In genomic region chr5:137126829-137127228, GRCh38 we compare ENCODE assay signal across 18 cellular contexts.
DNase-seq lines count a peak whose midpoint lies in the region; ATAC-seq, FAIRE-seq and TF ChIP-seq lines count a peak whose summit lies in the region.
"Had no signal": no experiment of that assay in that cellular context is flagged by ENCODE, and none has a peak within 500 bp of the region (broad histone marks: within the 10 kb centered on the region; RNA-seq: fewer than 3 reads in every experiment).

No MANE protein-coding gene starts in this region.

- ATAC-seq in esophagus mucosa = peak; percentile 96

- DNase-seq in NCI-H748 (lab: John Stamatoyannopoulos, UW; ENCODE audit: unreplicated experiment) = peak; percentile 17
- no peak for DNase-seq in NCI-H748 treated with DMSO at 0.1 percent for 48 hours (lab: John Stamatoyannopoulos, UW)
- peak; percentile 56 for DNase-seq in bronchial epithelial cell (ENCODE audit: low read depth)
- DNase-seq in SK-N-SH = no peak
- no peak for DNase-seq in NCI-H82 (lab: John Stamatoyannopoulos, UW)
- DNase-seq in NCI-H1930 (lab: John Stamatoyannopoulos, UW) = no peak
- DNase-seq: ACHN; Calu3; CD4-positive, CD25-positive, alpha-beta regulatory T cell; DMS 273 treated with DMSO at 0.1 percent for 48 hours; DMS79 treated with DMSO at 0.1 percent for 48 hours; EL; GOT3 had no signal

- no peaks in the 10 kb centered on the region for H3K27me3 ChIP-seq in bronchial epithelial cell (ENCODE audit: control insufficient read depth, insufficient read depth, low read length)
- H3K27me3 ChIP-seq in SK-N-SH (ENCODE audit: insufficient read depth) = no peaks in the 10 kb centered on the region
- H3K27me3 ChIP-seq: BLaER1 treated with 17β-estradiol and CSF1 and Interleukin-3, amounts not matched to agents 10 nM and 100 nM had no signal

- no peaks in the 10 kb centered on the region; the same call in 1 of the 2 replicates for H3K79me2 ChIP-seq in SK-N-SH (ENCODE audit: insufficient read depth)

- no peak overlapping the region for H2AFZ ChIP-seq in SK-N-SH (ENCODE audit: low read depth)

- 67% methylated on average over 1 of the region's 1 CpG for WGBS in SK-N-SH (ENCODE audit: low lambda C conversion rate)

- no peak for TF ChIP-seq RAD21 in SK-N-SH (IDR thresholded peaks at IDR 0.05; ENCODE audit: low read length)

- POLR2A ChIA-PET in SK-N-SH (lab: Yijun Ruan, JAX) = no interaction called here

- peaks cover 0 to 3% of the 10 kb centered on the region in 2 experiments; a peak in 1 of 4 replicates for H3K4me1 ChIP-seq in SK-N-SH (ENCODE audit: control insufficient read depth in 1 of 2, insufficient read depth in 2 of 2, low read depth in 1 of 2, low read length in 1 of 2)

- H3K9ac ChIP-seq in SK-N-SH = no peak overlapping the region
- H3K9ac ChIP-seq: BLaER1 treated with 17β-estradiol and CSF1 and Interleukin-3, amounts not matched to agents 10 nM and 100 nM had no signal

- no peaks in the 10 kb centered on the region for H4K20me1 ChIP-seq in SK-N-SH (ENCODE audit: insufficient read depth)
- H4K20me1 ChIP-seq: BLaER1 treated with 17β-estradiol and CSF1 and Interleukin-3, amounts not matched to agents 10 nM and 100 nM had no signal

- no peak for TF ChIP-seq EP300 in SK-N-SH (IDR thresholded peaks at IDR 0.05; ENCODE audit: borderline replicate concordance in 1 of 2, low read depth in 1 of 2, low read length in 1 of 2)

- H3K4me3 ChIP-seq in bronchial epithelial cell (ENCODE audit: low read depth, low read length) (no peak overlapping the region), SK-N-SH (ENCODE audit: low read depth in 2 of 2, low read length in 1 of 2) (no peak overlapping the region)
- H3K4me3 ChIP-seq: BLaER1 treated with 17β-estradiol and CSF1 and Interleukin-3, amounts not matched to agents 10 nM and 100 nM; HAP-1 had no signal

- no peaks in the 10 kb centered on the region for H3K9me3 ChIP-seq in SK-N-SH
- H3K9me3 ChIP-seq: HAP-1 had no signal

- H3K27ac ChIP-seq in SK-N-SH (ENCODE audit: low read depth in 2 of 2, low read length in 1 of 2) = no peak overlapping the region
- H3K27ac ChIP-seq: BLaER1 treated with 17β-estradiol and CSF1 and Interleukin-3, amounts not matched to agents 10 nM and 100 nM had no signal

- H3K9me2 ChIP-seq in SK-N-SH = no peaks in the 10 kb centered on the region

- no peaks in the 10 kb centered on the region for H3K36me3 ChIP-seq in bronchial epithelial cell (ENCODE audit: control insufficient read depth, insufficient read depth, low read length)
- no peaks in the 10 kb centered on the region for H3K36me3 ChIP-seq in SK-N-SH (replicated peaks in 1 of 2; ENCODE audit: control insufficient read depth in 1 of 2, insufficient read depth in 2 of 2, low read length in 1 of 2)
- H3K36me3 ChIP-seq: BLaER1 treated with 17β-estradiol and CSF1 and Interleukin-3, amounts not matched to agents 10 nM and 100 nM; HAP-1 had no signal

- no peak overlapping the region for H3K4me2 ChIP-seq in SK-N-SH
- H3K4me2 ChIP-seq: BLaER1 treated with 17β-estradiol and CSF1 and Interleukin-3, amounts not matched to agents 10 nM and 100 nM had no signal

- CTCF ChIA-PET in SK-N-SH (lab: Yijun Ruan, JAX) = no interaction called here

- TF ChIP-seq CTCF in bronchial epithelial cell (IDR thresholded peaks at IDR 0.05; ENCODE audit: insufficient read depth, low read length, severe bottlenecking) = no peak
- TF ChIP-seq CTCF in SK-N-SH (IDR thresholded peaks at IDR 0.05) = no peak

- no peaks in the 10 kb centered on the region for H3F3A ChIP-seq in SK-N-SH (replicated peaks; ENCODE audit: insufficient read depth)

- no peak for FAIRE-seq in bronchial epithelial cell (lab: Jason Lieb, UNC)
- FAIRE-seq: G401.6, GM12891 had no signal

TF ChIP-seq in SK-N-SH, 30 proteins besides CTCF, POLR2A, EP300 and RAD21:
- no peak for TF ChIP-seq YY1 (IDR thresholded peaks at IDR 0.05; ENCODE audit: low read depth)
- no peak for TF ChIP-seq ELF1 (IDR thresholded peaks at IDR 0.05)
- TF ChIP-seq POLR2AphosphoS5 (IDR thresholded peaks at IDR 0.05; ENCODE audit: low read depth, low read length) = no peak
- TF ChIP-seq MEF2A (IDR thresholded peaks at IDR 0.05; ENCODE audit: borderline replicate concordance, low read depth) = no peak
TF ChIP-seq in SK-N-SH: peak in this region for 0.

Comparison
In these comparisons a context has a peak if more than half of its experiments do, and no peak if none do; other contexts are left out.
1. DNase-seq: peak in NCI-H748 (single experiment) and bronchial epithelial cell (single experiment); none in NCI-H748 treated with DMSO at 0.1 percent for 48 hours (single experiment), SK-N-SH (single experiment), NCI-H82 (single experiment) and NCI-H1930 (0 of 2).